ENCODE assay signal across 15 cellular contexts in genomic region chr14:72737560-72737943, GRCh38.
"Had no signal": no experiment of that assay in that cellular context is flagged by ENCODE, and none has a peak within 500 bp of the region (broad histone marks: within the 10 kb centered on the region; RNA-seq: fewer than 3 reads in every experiment).

No MANE protein-coding gene starts in this region.

- DNase-seq: activated CD4-positive, alpha-beta T cell treated with anti-CD3 and anti-CD28 coated beads for 4 hours; activated CD8-positive, alpha-beta T cell treated with anti-CD3 and anti-CD28 coated beads for 36 hours; activated naive CD4-positive, alpha-beta T cell; effector memory CD8-positive, alpha-beta T cell; hippocampal formation; kidney glomerular epithelial cell; lower lobe of right lung; naive B cell; spleen; stimulated activated CD4-positive, alpha-beta T cell treated with anti-CD3 and anti-CD28 coated beads, Interleukin-1b, Interleukin-23, amount 100 ng/mL, for 48 hours; T-helper 9 cell; transverse colon; WERI-Rb-1 had no signal

- ATAC-seq: activated CD8-positive, alpha-beta T cell treated with anti-CD3 and anti-CD28 coated beads for 36 hours; effector memory CD8-positive, alpha-beta T cell; lower lobe of right lung; right lobe of liver; stimulated activated memory B cell treated with anti-CD40 and anti-IgM and Interleukin-4, amounts not matched to agents 10 μg/mL and 1 μg/mL and 100 μg/mL, for 72 hours had no signal
